ENCODE assay signal across 9 cellular contexts in the genomic region with DNA sequence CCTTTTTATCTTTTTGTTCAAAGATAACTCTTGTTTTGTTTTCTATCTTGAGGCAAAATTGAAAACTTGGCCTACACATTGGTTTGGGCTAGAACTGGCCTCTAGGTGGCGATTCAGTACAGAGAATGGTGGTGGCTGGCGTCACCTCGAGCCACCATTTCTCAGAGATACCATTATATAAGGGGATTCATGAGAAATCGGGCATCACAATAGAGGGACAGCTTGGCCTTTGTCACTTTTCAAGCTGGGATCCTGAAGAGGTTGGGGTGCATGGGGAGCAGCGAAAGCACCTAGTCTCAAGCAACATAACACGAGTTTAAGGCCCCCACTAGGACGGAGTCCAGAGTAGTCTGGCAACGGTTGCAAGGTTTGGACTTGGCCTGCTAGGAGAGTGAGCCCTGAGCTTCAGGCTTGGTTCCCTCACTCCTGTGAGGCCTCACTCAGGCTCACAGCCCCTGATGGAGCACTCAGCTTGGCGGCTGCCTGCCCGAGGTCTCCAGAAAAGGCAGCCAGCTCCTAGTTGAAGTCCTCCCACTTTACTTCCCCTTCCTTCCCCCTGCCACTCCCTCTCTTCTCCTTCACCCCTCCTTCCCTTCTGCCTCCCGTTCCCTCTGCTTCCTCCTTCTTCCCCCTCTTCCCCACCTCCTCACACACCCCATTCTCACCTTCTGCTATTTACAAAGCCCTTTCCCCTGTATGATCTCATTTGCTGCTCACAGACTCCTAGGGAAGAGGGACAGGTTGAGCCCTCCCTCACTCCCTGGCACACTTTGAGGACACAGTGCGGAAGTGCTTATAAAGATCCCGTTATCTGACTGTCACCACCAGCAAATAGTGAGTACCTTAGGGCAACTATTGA.
DNase-seq lines count a peak whose midpoint lies in the region; ATAC-seq and TF ChIP-seq lines count a peak whose summit lies in the region.
"Had no signal": no experiment of that assay in that cellular context is flagged by ENCODE, and none has a peak within 500 bp of the region (broad histone marks: within the 10 kb centered on the region; RNA-seq: fewer than 3 reads in every experiment).

No MANE protein-coding gene starts in this region.

- intact Hi-C loops in activated CD8-positive, alpha-beta T cell treated with anti-CD3 and anti-CD28 coated beads for 36 hours (cut with micrococcal nuclease) = loop anchor here (2.0 kb wide), 1 partner anchor 538 kb away; no protein-coding TSS in a partner anchor

- no peaks in the 10 kb centered on the region for H3K9me3 Mint-ChIP-seq in activated CD8-positive, alpha-beta T cell treated with anti-CD3 and anti-CD28 coated beads for 36 hours
- H3K9me3 Mint-ChIP-seq in effector memory CD8-positive, alpha-beta T cell = no peaks in the 10 kb centered on the region
- no peaks in the 10 kb centered on the region for H3K9me3 Mint-ChIP-seq in stimulated activated naive B cell treated with anti-CD40 and anti-IgM and Interleukin-4, amounts not matched to agents 10 μg/mL and 1 μg/mL and 100 μg/mL, for 72 hours
- H3K9me3 Mint-ChIP-seq: T-helper 1 cell treated with Interleukin-12 subunit alpha and Interleukin-12 subunit beta and Interleukin-4 antibody, amounts not matched to agents 30 μg/mL and 1 μg/mL, for 36 hours had no signal

- CTCF ChIA-PET in activated CD8-positive, alpha-beta T cell treated with anti-CD3 and anti-CD28 coated beads for 36 hours (lab: Charles Lee) = interaction anchor here (0.7 to 2.6 kb wide), 9 partner anchors 9 to 645 kb away, joined by 3 to 12 read pairs (median 4); no protein-coding TSS in a partner anchor

- H3K27ac Mint-ChIP-seq in activated CD8-positive, alpha-beta T cell treated with anti-CD3 and anti-CD28 coated beads for 36 hours = no peak overlapping the region
- H3K27ac Mint-ChIP-seq in effector memory CD8-positive, alpha-beta T cell = peak overlapping the region in 1 of 2 donors; percentile 51
- H3K27ac Mint-ChIP-seq in stimulated activated naive B cell treated with anti-CD40 and anti-IgM and Interleukin-4, amounts not matched to agents 10 μg/mL and 1 μg/mL and 100 μg/mL, for 72 hours = no peak overlapping the region
- H3K27ac Mint-ChIP-seq: T-helper 1 cell treated with Interleukin-12 subunit alpha and Interleukin-12 subunit beta and Interleukin-4 antibody, amounts not matched to agents 30 μg/mL and 1 μg/mL, for 36 hours had no signal

- no peaks in the 10 kb centered on the region for H3K36me3 Mint-ChIP-seq in activated CD8-positive, alpha-beta T cell treated with anti-CD3 and anti-CD28 coated beads for 36 hours (ENCODE audit: low read depth)
- H3K36me3 Mint-ChIP-seq in effector memory CD8-positive, alpha-beta T cell (ENCODE audit: insufficient read depth) = peaks cover 9% of the 10 kb centered on the region
- no peaks in the 10 kb centered on the region for H3K36me3 Mint-ChIP-seq in stimulated activated naive B cell treated with anti-CD40 and anti-IgM and Interleukin-4, amounts not matched to agents 10 μg/mL and 1 μg/mL and 100 μg/mL, for 72 hours

- TF ChIP-seq CTCF in activated CD8-positive, alpha-beta T cell treated with anti-CD3 and anti-CD28 coated beads for 36 hours (IDR thresholded peaks at IDR 0.05) = peak; percentile 73

- POLR2A ChIA-PET in activated CD8-positive, alpha-beta T cell treated with anti-CD3 and anti-CD28 coated beads for 36 hours (lab: Charles Lee) = no interaction called here

- H3K27me3 Mint-ChIP-seq in activated CD8-positive, alpha-beta T cell treated with anti-CD3 and anti-CD28 coated beads for 36 hours = no peaks in the 10 kb centered on the region
- H3K27me3 Mint-ChIP-seq in effector memory CD8-positive, alpha-beta T cell = no peaks in the 10 kb centered on the region
- H3K27me3 Mint-ChIP-seq in stimulated activated naive B cell treated with anti-CD40 and anti-IgM and Interleukin-4, amounts not matched to agents 10 μg/mL and 1 μg/mL and 100 μg/mL, for 72 hours = no peaks in the 10 kb centered on the region

- DNase-seq in C1 segment of cervical spinal cord (lab: John Stamatoyannopoulos, UW) (peak in 12 of 14 donors; percentile 8 to 58 (median 43)), NCI-H82 treated with DMSO at 0.1 percent for 48 hours (lab: John Stamatoyannopoulos, UW; ENCODE audit: unreplicated experiment) (peak; percentile 15), middle frontal gyrus (ENCODE audit: extremely low spot score, low spot score) (peak; percentile 62)
- DNase-seq in activated CD8-positive, alpha-beta T cell treated with anti-CD3 and anti-CD28 coated beads for 36 hours = peak; percentile 78
- peak; percentile 4 to 26 (median 21) for DNase-seq in effector memory CD8-positive, alpha-beta T cell
- DNase-seq in stimulated activated naive B cell treated with anti-CD40 and anti-IgM and Interleukin-4, amounts not matched to agents 10 μg/mL and 1 μg/mL and 100 μg/mL, for 72 hours = peak; percentile 33

- peaks cover 7% of the 10 kb centered on the region for H3K4me1 Mint-ChIP-seq in activated CD8-positive, alpha-beta T cell treated with anti-CD3 and anti-CD28 coated beads for 36 hours (ENCODE audit: low read depth)
- peaks cover 0 to 1% of the 10 kb centered on the region in 2 donors for H3K4me1 Mint-ChIP-seq in effector memory CD8-positive, alpha-beta T cell (ENCODE audit: low read depth in 2 of 2)
- H3K4me1 Mint-ChIP-seq in stimulated activated naive B cell treated with anti-CD40 and anti-IgM and Interleukin-4, amounts not matched to agents 10 μg/mL and 1 μg/mL and 100 μg/mL, for 72 hours = peaks cover 8 to 9% of the 10 kb centered on the region in 2 donors

- ATAC-seq in GM19035 (IDR thresholded peaks at IDR 0.05; ENCODE audit: unreplicated experiment) (peak; percentile 77), HG03442 (IDR thresholded peaks at IDR 0.05; ENCODE audit: unreplicated experiment) (peak; percentile 74)
- peak; percentile 94 for ATAC-seq in activated CD8-positive, alpha-beta T cell treated with anti-CD3 and anti-CD28 coated beads for 36 hours
- ATAC-seq in effector memory CD8-positive, alpha-beta T cell (replicated peaks) = peak; percentile 68
- ATAC-seq in stimulated activated naive B cell treated with anti-CD40 and anti-IgM and Interleukin-4, amounts not matched to agents 10 μg/mL and 1 μg/mL and 100 μg/mL, for 72 hours (replicated peaks) = peak; percentile 96

- H3K4me3 Mint-ChIP-seq in activated CD8-positive, alpha-beta T cell treated with anti-CD3 and anti-CD28 coated beads for 36 hours = no peak overlapping the region
- no peak overlapping the region for H3K4me3 Mint-ChIP-seq in effector memory CD8-positive, alpha-beta T cell
- peak overlapping the region in 1 of 2 donors; percentile 59 for H3K4me3 Mint-ChIP-seq in stimulated activated naive B cell treated with anti-CD40 and anti-IgM and Interleukin-4, amounts not matched to agents 10 μg/mL and 1 μg/mL and 100 μg/mL, for 72 hours
- H3K4me3 Mint-ChIP-seq: T-helper 1 cell treated with Interleukin-12 subunit alpha and Interleukin-12 subunit beta and Interleukin-4 antibody, amounts not matched to agents 30 μg/mL and 1 μg/mL, for 36 hours had no signal

Comparison
In these comparisons a context has a peak if more than half of its experiments do, and no peak if none do; other contexts are left out.
1. Peak in every context shown above with its lines: DNase-seq and ATAC-seq.
2. DNase-seq: peak in every context shown above with its lines; median percentile 78 in activated CD8-positive, alpha-beta T cell treated with anti-CD3 and anti-CD28 coated beads for 36 hours; 62 in middle frontal gyrus; 43 in C1 segment of cervical spinal cord; 33 in stimulated activated naive B cell treated with anti-CD40 and anti-IgM and Interleukin-4, amounts not matched to agents 10 μg/mL and 1 μg/mL and 100 μg/mL, for 72 hours; 21 in effector memory CD8-positive, alpha-beta T cell; 15 in NCI-H82 treated with DMSO at 0.1 percent for 48 hours.